Comparison of ENCODE assay signal across 13 cellular contexts in the genomic region with DNA sequence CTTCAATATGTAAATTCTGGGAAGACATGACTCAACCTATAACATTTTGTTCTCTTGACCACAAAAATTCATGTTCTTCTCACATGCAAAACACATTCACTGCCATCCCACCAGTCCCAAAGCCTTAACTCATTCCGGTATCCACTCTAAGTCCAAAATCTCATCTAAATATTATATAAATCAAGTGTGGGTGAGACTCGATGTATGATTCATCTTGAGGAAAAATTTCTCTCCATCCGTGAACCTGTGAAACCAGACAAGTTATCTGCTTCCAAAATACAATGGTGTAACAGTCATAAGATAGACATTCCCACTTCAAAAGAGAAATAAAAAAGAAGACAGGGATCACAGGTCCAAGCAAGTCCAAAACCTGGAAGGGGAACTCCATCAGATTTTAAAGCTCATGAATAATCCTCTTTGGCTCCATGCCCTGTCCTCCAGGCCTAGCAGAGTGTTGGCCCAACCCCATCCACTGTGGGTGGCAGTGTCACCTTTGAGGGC.
DNase-seq lines count a peak whose midpoint lies in the region; ATAC-seq, FAIRE-seq and TF ChIP-seq lines count a peak whose summit lies in the region.
"Had no signal": no experiment of that assay in that cellular context is flagged by ENCODE, and none has a peak within 500 bp of the region (broad histone marks: within the 10 kb centered on the region; RNA-seq: fewer than 3 reads in every experiment).

No MANE protein-coding gene starts in this region.

- FAIRE-seq in bronchial epithelial cell (lab: Jason Lieb, UNC), result no peak
- no peak for FAIRE-seq in kidney (lab: Jason Lieb, UNC)

- H3K27ac ChIP-seq in kidney (ENCODE audit: low read depth in 2 of 2, low read length in 2 of 2), result no peak overlapping the region
- H3K27ac ChIP-seq: KMS-11, upper lobe of left lung had no signal

- no peaks in the 10 kb centered on the region for H3K9me3 ChIP-seq in kidney (ENCODE audit: control insufficient read depth in 1 of 2, low read length in 2 of 2)
- H3K9me3 ChIP-seq: upper lobe of left lung had no signal

- H3K9ac ChIP-seq in kidney (ENCODE audit: low read length in 2 of 2), result no peak overlapping the region
- H3K9ac ChIP-seq: KMS-11 had no signal

- H3K4me3 ChIP-seq in bronchial epithelial cell (ENCODE audit: low read depth, low read length) (no peak overlapping the region), kidney (ENCODE audit: low read length in 2 of 2) (no peak overlapping the region)
- H3K4me3 ChIP-seq: upper lobe of left lung had no signal

- H3K36me3 ChIP-seq in bronchial epithelial cell (ENCODE audit: control insufficient read depth, insufficient read depth, low read length) (no peaks in the 10 kb centered on the region), kidney (ENCODE audit: control insufficient read depth in 1 of 2, insufficient read depth in 2 of 2, low read length in 2 of 2) (no peaks in the 10 kb centered on the region)
- H3K36me3 ChIP-seq: upper lobe of left lung had no signal

- TF ChIP-seq CTCF in bronchial epithelial cell (IDR thresholded peaks at IDR 0.05; ENCODE audit: insufficient read depth, low read length, severe bottlenecking) (no peak), kidney (IDR thresholded peaks at IDR 0.05; ENCODE audit: borderline replicate concordance, extremely low read depth, insufficient read depth) (no peak), GM20000 (IDR thresholded peaks at IDR 0.05; ENCODE audit: extremely low read depth, missing control alignments) (no peak)

- no peaks in the 10 kb centered on the region for H3K4me1 ChIP-seq in kidney (ENCODE audit: control insufficient read depth in 1 of 2, insufficient read depth in 1 of 2, low read depth in 1 of 2, low read length in 2 of 2)
- H3K4me1 ChIP-seq: upper lobe of left lung had no signal

- no peak for ATAC-seq in GM18867 (IDR thresholded peaks at IDR 0.05; ENCODE audit: unreplicated experiment)

- peak; percentile 2 for DNase-seq in AG08395 (ENCODE audit: low spot score)
- peak; percentile 92 for DNase-seq in LHCN-M2 (ENCODE audit: low read depth)
- peak; percentile 100 for DNase-seq in bronchial epithelial cell (ENCODE audit: low read depth)
- peak; percentile 25 for DNase-seq in kidney
- DNase-seq in GM20000 (ENCODE audit: low spot score), result no peak
- DNase-seq in SKM-1 (lab: John Stamatoyannopoulos, UW; ENCODE audit: unreplicated experiment), result no peak
- no peak for DNase-seq in GM19238 (ENCODE audit: insufficient read length, low spot score)
- DNase-seq: activated naive CD4-positive, alpha-beta T cell; NCI-H187 treated with DMSO at 0.1 percent for 48 hours; SHP77 treated with DMSO at 0.1 percent for 48 hours; upper lobe of left lung had no signal

- H3K27me3 ChIP-seq in bronchial epithelial cell (ENCODE audit: control insufficient read depth, insufficient read depth, low read length), result no peaks in the 10 kb centered on the region
- H3K27me3 ChIP-seq: upper lobe of left lung had no signal

- intact Hi-C loops in kidney (cut with DNase I), result no loop called here

Comparison
In these comparisons a context has a peak if more than half of its experiments do, and no peak if none do; other contexts are left out.
1. DNase-seq: peak in AG08395 (single experiment), LHCN-M2 (single experiment), bronchial epithelial cell (single experiment) and kidney (single experiment); none in GM20000 (single experiment), SKM-1 (single experiment) and GM19238 (single experiment).